ENCODE assay signal across 22 cellular contexts in genomic region chr17:52134641-52135040, GRCh38. TPM values are rescaled to one million over a fixed set of nuclear protein-coding genes. Genes with fewer than 3 reads are reported as not detected.
"Had no signal": no experiment of that assay in that cellular context is flagged by ENCODE, and none has a peak within 500 bp of the region (broad histone marks: within the 10 kb centered on the region; RNA-seq: fewer than 3 reads in every experiment).

No MANE protein-coding gene starts in this region.

- H3K9me3 Mint-ChIP-seq: activated CD4-positive, alpha-beta memory T cell treated with anti-CD3 and anti-CD28 coated beads, Interleukin-2, amount 10 ng/mL, durations not matched to agents 7 days and 5 days; activated naive CD8-positive, alpha-beta T cell treated with anti-CD3 and anti-CD28 coated beads, Interleukin-2, amount 10 ng/mL, durations not matched to agents 7 days and 5 days; T-cell had no signal

- H3K27ac Mint-ChIP-seq: activated B cell treated with CpG ODN at 0.5 μM for 24 hours; activated CD4-positive, alpha-beta memory T cell treated with anti-CD3 and anti-CD28 coated beads, Interleukin-2, amount 10 ng/mL, durations not matched to agents 7 days and 5 days; activated CD8-positive, alpha-beta memory T cell treated with anti-CD3 and anti-CD28 coated beads, Interleukin-2, amount 10 ng/mL, durations not matched to agents 7 days and 5 days; activated naive CD8-positive, alpha-beta T cell treated with anti-CD3 and anti-CD28 coated beads, Interleukin-2, amount 10 ng/mL, durations not matched to agents 7 days and 5 days; mesothelial cell of epicardium; T-cell had no signal

- H3K27me3 Mint-ChIP-seq: activated B cell treated with CpG ODN at 0.5 μM for 24 hours; activated CD4-positive, alpha-beta memory T cell treated with anti-CD3 and anti-CD28 coated beads, Interleukin-2, amount 10 ng/mL, durations not matched to agents 7 days and 5 days; activated CD8-positive, alpha-beta memory T cell treated with anti-CD3 and anti-CD28 coated beads, Interleukin-2, amount 10 ng/mL, durations not matched to agents 7 days and 5 days had no signal

- H3K4me1 ChIP-seq: body of pancreas, heart right ventricle, tibial artery had no signal

- ATAC-seq: activated CD8-positive, alpha-beta memory T cell treated with anti-CD3 and anti-CD28 coated beads, Interleukin-2, amount 10 ng/mL, durations not matched to agents 7 days and 5 days; body of pancreas; esophagus mucosa; heart right ventricle; left lobe of liver; T-cell had no signal

- H3K9me3 ChIP-seq: body of pancreas, heart right ventricle, tibial artery had no signal

- H3K36me3 ChIP-seq: heart right ventricle, tibial artery had no signal

- H3K4me1 Mint-ChIP-seq: activated B cell treated with CpG ODN at 0.5 μM for 24 hours; activated CD4-positive, alpha-beta memory T cell treated with anti-CD3 and anti-CD28 coated beads, Interleukin-2, amount 10 ng/mL, durations not matched to agents 7 days and 5 days; activated CD8-positive, alpha-beta memory T cell treated with anti-CD3 and anti-CD28 coated beads, Interleukin-2, amount 10 ng/mL, durations not matched to agents 7 days and 5 days; activated naive CD8-positive, alpha-beta T cell treated with anti-CD3 and anti-CD28 coated beads, Interleukin-2, amount 10 ng/mL, durations not matched to agents 7 days and 5 days; T-cell had no signal

- H3K27ac ChIP-seq: body of pancreas, coronary artery, heart right ventricle, tibial artery had no signal

- H3K36me3 Mint-ChIP-seq: activated CD8-positive, alpha-beta memory T cell treated with anti-CD3 and anti-CD28 coated beads, Interleukin-2, amount 10 ng/mL, durations not matched to agents 7 days and 5 days; activated naive CD8-positive, alpha-beta T cell treated with anti-CD3 and anti-CD28 coated beads, Interleukin-2, amount 10 ng/mL, durations not matched to agents 7 days and 5 days; mesothelial cell of epicardium; T-cell had no signal

- H3K27me3 ChIP-seq: body of pancreas, tibial artery had no signal

- H3K4me3 ChIP-seq: body of pancreas, coronary artery, heart right ventricle, lung, tibial artery had no signal

- H3K4me3 Mint-ChIP-seq: activated B cell treated with CpG ODN at 0.5 μM for 24 hours; activated CD4-positive, alpha-beta memory T cell treated with anti-CD3 and anti-CD28 coated beads, Interleukin-2, amount 10 ng/mL, durations not matched to agents 7 days and 5 days; activated CD8-positive, alpha-beta memory T cell treated with anti-CD3 and anti-CD28 coated beads, Interleukin-2, amount 10 ng/mL, durations not matched to agents 7 days and 5 days; activated naive CD8-positive, alpha-beta T cell treated with anti-CD3 and anti-CD28 coated beads, Interleukin-2, amount 10 ng/mL, durations not matched to agents 7 days and 5 days; mesothelial cell of epicardium; T-cell had no signal

- DNase-seq: activated B cell treated with CpG ODN at 0.5 μM for 24 hours; activated CD4-positive, alpha-beta memory T cell treated with anti-CD3 and anti-CD28 coated beads, Interleukin-2, amount 10 ng/mL, durations not matched to agents 7 days and 5 days; activated CD4-positive, alpha-beta T cell treated with anti-CD3 and anti-CD28 coated beads for 4 hours; activated CD8-positive, alpha-beta memory T cell treated with anti-CD3 and anti-CD28 coated beads, Interleukin-2, amount 10 ng/mL, durations not matched to agents 7 days and 5 days; activated naive CD4-positive, alpha-beta T cell treated with Interleukin-2 at 50 U/mL for 16 hours; activated naive CD8-positive, alpha-beta T cell treated with anti-CD3 and anti-CD28 coated beads, Interleukin-2, amount 10 ng/mL, durations not matched to agents 7 days and 5 days; amygdala; body of pancreas; central memory CD4-positive, alpha-beta T cell; heart right ventricle; occipital lobe; posterior cingulate gyrus; retina; stimulated activated naive CD4-positive, alpha-beta T cell; T-cell; tibial artery had no signal

RNA-seq across cellular contexts. Expression of gene CA10, which starts 23.9 kb away (rescaled TPM):
- total RNA-seq: activated B cell treated with CpG ODN at 0.5 μM for 24 hours; activated CD4-positive, alpha-beta memory T cell treated with anti-CD3 and anti-CD28 coated beads, Interleukin-2, amount 10 ng/mL, durations not matched to agents 7 days and 5 days; esophagus mucosa; heart right ventricle; left lobe of liver; subcutaneous adipose tissue had no signal
